In genomic region chr20:34037121-34037520, GRCh38 we compare ENCODE assay signal across 10 cellular contexts. TPM values are rescaled to one million over a fixed set of nuclear protein-coding genes. Genes with fewer than 3 reads are reported as not detected.
DNase-seq lines count a peak whose midpoint lies in the region; ATAC-seq and TF ChIP-seq lines count a peak whose summit lies in the region.
"Had no signal": no experiment of that assay in that cellular context is flagged by ENCODE, and none has a peak within 500 bp of the region (broad histone marks: within the 10 kb centered on the region; RNA-seq: fewer than 3 reads in every experiment).

No MANE protein-coding gene starts in this region.

- TF ChIP-seq CTCF in GM13977 (IDR thresholded peaks at IDR 0.05; ENCODE audit: extremely low read depth, insufficient read depth, missing control alignments) (no peak), esophagus squamous epithelium (IDR thresholded peaks at IDR 0.05) (no peak)
- TF ChIP-seq CTCF in activated CD8-positive, alpha-beta T cell treated with anti-CD3 and anti-CD28 coated beads for 36 hours (IDR thresholded peaks at IDR 0.05) = no peak

- CTCF ChIA-PET in activated CD8-positive, alpha-beta T cell treated with anti-CD3 and anti-CD28 coated beads for 36 hours (lab: Charles Lee) = interaction anchor here (1.0 kb wide), 1 partner anchor 47 kb away, joined by 3 read pairs; no protein-coding TSS in a partner anchor

- in situ Hi-C loops in GM13977 (cut with MboI; ENCODE audit: low pct_unique_long_range_greater_than_20kb, low sequenced_read_pairs, unreplicated experiment) = no loop called here

- peak overlapping the region; percentile 43 for H3K4me3 Mint-ChIP-seq in activated CD8-positive, alpha-beta T cell treated with anti-CD3 and anti-CD28 coated beads for 36 hours
- H3K4me3 Mint-ChIP-seq in effector memory CD8-positive, alpha-beta T cell = peak overlapping the region; percentile 31 to 35

- H3K4me1 ChIP-seq in esophagus squamous epithelium = peaks cover 4 to 61% (median 9%) of the 10 kb centered on the region in 3 donors

- ATAC-seq in activated CD8-positive, alpha-beta T cell treated with anti-CD3 and anti-CD28 coated beads for 36 hours = peak; percentile 99
- ATAC-seq in effector memory CD8-positive, alpha-beta T cell (replicated peaks) = peak; percentile 95
- ATAC-seq in GM18909 (IDR thresholded peaks at IDR 0.05; ENCODE audit: poor library complexity, unreplicated experiment) (no peak), GM21447 (IDR thresholded peaks at IDR 0.05; ENCODE audit: unreplicated experiment) (no peak)

- POLR2A ChIA-PET in activated CD8-positive, alpha-beta T cell treated with anti-CD3 and anti-CD28 coated beads for 36 hours (lab: Charles Lee) = no interaction called here

- no peak overlapping the region for H3K27ac ChIP-seq in esophagus squamous epithelium
- H3K27ac ChIP-seq: C4-2B had no signal

- peaks cover 14% of the 10 kb centered on the region for H3K36me3 Mint-ChIP-seq in activated CD8-positive, alpha-beta T cell treated with anti-CD3 and anti-CD28 coated beads for 36 hours (ENCODE audit: low read depth)
- H3K36me3 Mint-ChIP-seq in effector memory CD8-positive, alpha-beta T cell (ENCODE audit: insufficient read depth) = peaks cover 37% of the 10 kb centered on the region

- H3K9me3 Mint-ChIP-seq in activated CD8-positive, alpha-beta T cell treated with anti-CD3 and anti-CD28 coated beads for 36 hours = no peaks in the 10 kb centered on the region
- H3K9me3 Mint-ChIP-seq in effector memory CD8-positive, alpha-beta T cell = no peaks in the 10 kb centered on the region

- H3K4me1 Mint-ChIP-seq in activated CD8-positive, alpha-beta T cell treated with anti-CD3 and anti-CD28 coated beads for 36 hours (ENCODE audit: low read depth) = peaks cover 68% of the 10 kb centered on the region
- H3K4me1 Mint-ChIP-seq in effector memory CD8-positive, alpha-beta T cell (ENCODE audit: low read depth in 2 of 2) = peaks cover 67 to 88% of the 10 kb centered on the region in 2 donors

- no peaks in the 10 kb centered on the region for H3K27me3 ChIP-seq in esophagus squamous epithelium

- peaks cover 0 to 25% (median 4%) of the 10 kb centered on the region in 3 donors for H3K36me3 ChIP-seq in esophagus squamous epithelium

- DNase-seq in GM13977 (ENCODE audit: low spot score) (peak; percentile 32), esophagus squamous epithelium (lab: John Stamatoyannopoulos, UW) (no peak), NCI-H526 treated with DMSO at 0.1 percent for 48 hours (lab: John Stamatoyannopoulos, UW) (no peak)
- DNase-seq in activated CD8-positive, alpha-beta T cell treated with anti-CD3 and anti-CD28 coated beads for 36 hours = peak; percentile 81
- DNase-seq in effector memory CD8-positive, alpha-beta T cell = peak; percentile 9 to 15 (median 14)
- DNase-seq in stimulated activated CD4-positive, alpha-beta T cell treated with anti-CD3 and anti-CD28 coated beads, Interleukin-1b, Interleukin-23, amount 100 ng/mL, for 1 hour (ENCODE audit: low read depth in 2 of 2) = peak; percentile 7 to 26
- DNase-seq: foreskin melanocyte had no signal

- no peak overlapping the region for H3K4me3 ChIP-seq in esophagus squamous epithelium

- peak overlapping the region; percentile 81 for H3K27ac Mint-ChIP-seq in activated CD8-positive, alpha-beta T cell treated with anti-CD3 and anti-CD28 coated beads for 36 hours
- peak overlapping the region; percentile 57 to 85 for H3K27ac Mint-ChIP-seq in effector memory CD8-positive, alpha-beta T cell

- TF ChIP-seq POLR2A in esophagus squamous epithelium (IDR thresholded peaks at IDR 0.05) = no peak

- no peaks in the 10 kb centered on the region for H3K27me3 Mint-ChIP-seq in activated CD8-positive, alpha-beta T cell treated with anti-CD3 and anti-CD28 coated beads for 36 hours
- H3K27me3 Mint-ChIP-seq in effector memory CD8-positive, alpha-beta T cell = no peaks in the 10 kb centered on the region

- intact Hi-C loops in activated CD8-positive, alpha-beta T cell treated with anti-CD3 and anti-CD28 coated beads for 36 hours (cut with micrococcal nuclease) = no loop called here
- intact Hi-C loops in esophagus squamous epithelium (cut with DNase I) = no loop called here

- no peaks in the 10 kb centered on the region for H3K9me3 ChIP-seq in esophagus squamous epithelium

- WGBS in esophagus squamous epithelium, 2 donors = 40 to 48% methylated on average over 2 to 4 of the region's 4 CpGs

RNA-seq across cellular contexts. Expression of gene RALY, which starts 43.4 kb away (rescaled TPM):
- 100 to 1,000 TPM; 151 to 153 TPM for total RNA-seq in activated CD8-positive, alpha-beta T cell treated with anti-CD3 and anti-CD28 coated beads for 36 hours
- total RNA-seq in esophagus squamous epithelium = 100 to 1,000 TPM in 2 of 4 donors, 10 to 100 TPM in 2; 70.3 to 100 (median 88.2) TPM

Comparison
In these comparisons a context has a peak if more than half of its experiments do, and no peak if none do; other contexts are left out.
1. DNase-seq: peak in GM13977 (single experiment), activated CD8-positive, alpha-beta T cell treated with anti-CD3 and anti-CD28 coated beads for 36 hours (single experiment), effector memory CD8-positive, alpha-beta T cell (3 of 3) and stimulated activated CD4-positive, alpha-beta T cell treated with anti-CD3 and anti-CD28 coated beads, Interleukin-1b, Interleukin-23, amount 100 ng/mL, for 1 hour (2 of 2); none in esophagus squamous epithelium (single experiment) and NCI-H526 treated with DMSO at 0.1 percent for 48 hours (single experiment).
2. ATAC-seq: peak in activated CD8-positive, alpha-beta T cell treated with anti-CD3 and anti-CD28 coated beads for 36 hours (single experiment) and effector memory CD8-positive, alpha-beta T cell (single experiment); none in GM18909 (single experiment) and GM21447 (single experiment).